ENCODE assay signal across 10 cellular contexts in the genomic region with DNA sequence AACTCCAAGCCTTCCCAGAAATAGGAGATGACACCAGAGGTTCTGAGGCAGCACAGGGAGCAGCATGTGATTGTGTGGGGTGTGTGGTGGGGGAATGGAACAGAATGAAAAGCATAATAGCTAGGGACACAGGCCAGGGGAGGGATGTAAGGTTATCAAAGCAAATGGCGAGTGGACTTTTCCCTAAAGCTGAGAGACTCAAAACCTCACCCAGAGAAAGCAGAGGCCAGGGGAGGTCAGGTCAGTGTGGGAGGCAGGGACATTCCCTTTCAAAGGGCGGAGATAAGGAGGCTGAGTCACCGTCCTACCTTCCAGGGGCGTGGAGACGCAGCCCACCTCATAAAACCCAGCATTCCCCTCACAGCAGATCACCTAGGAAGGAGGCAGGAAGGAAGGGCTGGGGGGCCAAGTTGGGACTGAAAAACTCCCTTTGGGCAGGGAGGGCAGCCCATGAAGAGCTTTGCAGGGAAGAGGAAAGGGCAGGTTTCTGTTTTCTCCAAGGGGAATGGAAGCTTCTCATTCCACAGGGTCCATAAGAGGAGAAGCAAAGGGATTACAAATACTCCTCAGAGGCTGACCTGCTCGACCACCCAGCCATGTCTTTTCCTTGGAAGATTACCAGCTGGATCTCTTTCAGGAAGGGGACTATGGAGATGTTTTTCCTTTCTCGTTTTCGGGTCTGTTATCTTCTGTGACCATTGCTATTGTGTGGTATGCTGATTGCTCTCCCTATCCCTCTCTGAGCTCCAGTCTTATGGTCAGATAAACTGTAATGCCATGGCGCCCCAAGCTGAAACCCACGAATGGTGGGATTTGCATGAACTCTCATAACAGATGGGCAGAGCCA. TPM values are rescaled to one million over a fixed set of nuclear protein-coding genes. Genes with fewer than 3 reads are reported as not detected.
A peak's percentile ranks its signal among the peaks of the same experiment; 100 is the strongest.
DNase-seq lines count a peak whose midpoint lies in the region; ATAC-seq and TF ChIP-seq lines count a peak whose summit lies in the region.
"Had no signal": no experiment of that assay in that cellular context is flagged by ENCODE, and none has a peak within 500 bp of the region (broad histone marks: within the 10 kb centered on the region; RNA-seq: fewer than 3 reads in every experiment).

No MANE protein-coding gene starts in this region.

- no peak overlapping the region for H3K4me3 ChIP-seq in left ventricle myocardium inferior

- H3K27me3 ChIP-seq in left ventricle myocardium inferior (ENCODE audit: low read depth): no peaks in the 10 kb centered on the region

- no peaks in the 10 kb centered on the region for H3K9me3 Mint-ChIP-seq in type B pancreatic cell
- no peaks in the 10 kb centered on the region for H3K9me3 Mint-ChIP-seq in natural killer cell treated with Interleukin-12 subunit alpha and Interleukin-12 subunit beta and Interleukin-15 and Interleukin-18, amount 100 ng/mL, for 72 hours
- H3K9me3 Mint-ChIP-seq: activated B cell treated with CpG ODN at 0.5 μM for 24 hours had no signal

- TF ChIP-seq CTCF in left ventricle myocardium inferior (IDR thresholded peaks at IDR 0.05; ENCODE audit: borderline replicate concordance) (no peak), type B pancreatic cell (conservative IDR thresholded peaks at IDR 0.05) (no peak)

- H3K27ac Mint-ChIP-seq in type B pancreatic cell: peak overlapping the region; percentile 90
- peak overlapping the region in 1 of 2 donors; percentile 57 for H3K27ac Mint-ChIP-seq in natural killer cell treated with Interleukin-12 subunit alpha and Interleukin-12 subunit beta and Interleukin-15 and Interleukin-18, amount 100 ng/mL, for 72 hours
- H3K27ac Mint-ChIP-seq: activated B cell treated with CpG ODN at 0.5 μM for 24 hours had no signal

- intact Hi-C loops in left cardiac atrium (cut with DNase I): no loop called here
- intact Hi-C loops in left ventricle myocardium inferior (cut with micrococcal nuclease): no loop called here

- H3K4me1 ChIP-seq in left ventricle myocardium inferior: no peaks in the 10 kb centered on the region

- H3K36me3 Mint-ChIP-seq in type B pancreatic cell: peaks cover 13% of the 10 kb centered on the region
- H3K36me3 Mint-ChIP-seq in natural killer cell treated with Interleukin-12 subunit alpha and Interleukin-12 subunit beta and Interleukin-15 and Interleukin-18, amount 100 ng/mL, for 72 hours: peaks cover 5% of the 10 kb centered on the region

- H3K4me1 Mint-ChIP-seq in type B pancreatic cell (ENCODE audit: unreplicated experiment): no peaks in the 10 kb centered on the region
- H3K4me1 Mint-ChIP-seq in natural killer cell treated with Interleukin-12 subunit alpha and Interleukin-12 subunit beta and Interleukin-15 and Interleukin-18, amount 100 ng/mL, for 72 hours (ENCODE audit: low read depth in 2 of 2): peaks cover 0 to 6% of the 10 kb centered on the region in 2 donors

- peaks cover 97% of the 10 kb centered on the region for H3K36me3 ChIP-seq in left ventricle myocardium inferior

- peak; percentile 50 to 83 for ATAC-seq in left cardiac atrium
- ATAC-seq in natural killer cell treated with Interleukin-12 subunit alpha and Interleukin-12 subunit beta and Interleukin-15 and Interleukin-18, amount 100 ng/mL, for 72 hours: no peak

- DNase-seq in left cardiac atrium (no peak), left ventricle myocardium inferior (no peak), kidney tubule cell (ENCODE audit: low spot score) (peak; percentile 16), type B pancreatic cell (ENCODE audit: extremely low spot score, unreplicated experiment) (no peak), NCI-H774 (lab: John Stamatoyannopoulos, UW) (no peak)
- DNase-seq in natural killer cell treated with Interleukin-12 subunit alpha and Interleukin-12 subunit beta and Interleukin-15 and Interleukin-18, amount 100 ng/mL, for 72 hours (ENCODE audit: low spot score): no peak
- DNase-seq: activated B cell treated with CpG ODN at 0.5 μM for 24 hours, anterior cingulate cortex, NCI-H2029, retina had no signal

- H3K4me3 Mint-ChIP-seq in type B pancreatic cell: peak overlapping the region; percentile 31
- no peak overlapping the region for H3K4me3 Mint-ChIP-seq in natural killer cell treated with Interleukin-12 subunit alpha and Interleukin-12 subunit beta and Interleukin-15 and Interleukin-18, amount 100 ng/mL, for 72 hours
- H3K4me3 Mint-ChIP-seq: activated B cell treated with CpG ODN at 0.5 μM for 24 hours had no signal

- no peaks in the 10 kb centered on the region for H3K9me3 ChIP-seq in left ventricle myocardium inferior (replicated peaks)

- no peak overlapping the region for H3K27ac ChIP-seq in left ventricle myocardium inferior (replicated peaks)

- no peaks in the 10 kb centered on the region for H3K27me3 Mint-ChIP-seq in type B pancreatic cell
- no peaks in the 10 kb centered on the region for H3K27me3 Mint-ChIP-seq in natural killer cell treated with Interleukin-12 subunit alpha and Interleukin-12 subunit beta and Interleukin-15 and Interleukin-18, amount 100 ng/mL, for 72 hours
- H3K27me3 Mint-ChIP-seq: activated B cell treated with CpG ODN at 0.5 μM for 24 hours had no signal

RNA-seq across cellular contexts. Expression of a gene that starts 9.6 kb away (rescaled TPM):
- 1 to 10 TPM; 2.2 to 2.5 TPM for total RNA-seq in left cardiac atrium
- total RNA-seq in left ventricle myocardium inferior: 1.5 TPM
- 2.0 and 2.3 TPM in 2 replicates for total RNA-seq in type B pancreatic cell (ENCODE audit: low replicate concordance)
- total RNA-seq in natural killer cell treated with Interleukin-12 subunit alpha and Interleukin-12 subunit beta and Interleukin-15 and Interleukin-18, amount 100 ng/mL, for 72 hours: 1 to 10 TPM; 5.4 to 8.8 TPM

RNA-seq across cellular contexts. Expression of a gene that starts 12.7 kb away (rescaled TPM):
- total RNA-seq in left cardiac atrium: 10 to 100 TPM; 33.5 to 36.3 TPM
- 29.6 TPM for total RNA-seq in left ventricle myocardium inferior
- 80.9 and 91.3 TPM in 2 replicates for total RNA-seq in type B pancreatic cell (ENCODE audit: low replicate concordance)
- 10 to 100 TPM; 60.6 to 77.5 TPM for total RNA-seq in natural killer cell treated with Interleukin-12 subunit alpha and Interleukin-12 subunit beta and Interleukin-15 and Interleukin-18, amount 100 ng/mL, for 72 hours

RNA-seq across cellular contexts. Expression of a gene that starts 16.2 kb away (rescaled TPM):
- not detected for total RNA-seq in left cardiac atrium
- not detected for total RNA-seq in left ventricle myocardium inferior
- not detected in 2 replicates for total RNA-seq in type B pancreatic cell (ENCODE audit: low replicate concordance)
- not detected for total RNA-seq in natural killer cell treated with Interleukin-12 subunit alpha and Interleukin-12 subunit beta and Interleukin-15 and Interleukin-18, amount 100 ng/mL, for 72 hours
- total RNA-seq: activated B cell treated with CpG ODN at 0.5 μM for 24 hours had no signal

RNA-seq across cellular contexts. Expression of a gene that starts 20.7 kb away (rescaled TPM):
- total RNA-seq in left cardiac atrium (1 to 10 TPM; 3.2 to 8.8 TPM), left ventricle myocardium inferior (4.4 TPM), type B pancreatic cell (ENCODE audit: low replicate concordance) (13.9 and 22.0 TPM in 2 replicates)
- 10 to 100 TPM; 24.0 to 37.9 TPM for total RNA-seq in natural killer cell treated with Interleukin-12 subunit alpha and Interleukin-12 subunit beta and Interleukin-15 and Interleukin-18, amount 100 ng/mL, for 72 hours

RNA-seq across cellular contexts. Expression of a gene that starts 24.6 kb away (rescaled TPM):
- total RNA-seq in left cardiac atrium (100 to 1,000 TPM in 1 of 2 donors, 10 to 100 TPM in 1; 84.8 to 116 TPM), left ventricle myocardium inferior (105 TPM), type B pancreatic cell (ENCODE audit: low replicate concordance) (142 and 175 TPM in 2 replicates)
- 100 to 1,000 TPM; 205 to 247 TPM for total RNA-seq in natural killer cell treated with Interleukin-12 subunit alpha and Interleukin-12 subunit beta and Interleukin-15 and Interleukin-18, amount 100 ng/mL, for 72 hours

Comparison
In these comparisons a context has a peak if more than half of its experiments do, and no peak if none do; other contexts are left out.
1. ATAC-seq: peak in left cardiac atrium (2 of 2); none in natural killer cell treated with Interleukin-12 subunit alpha and Interleukin-12 subunit beta and Interleukin-15 and Interleukin-18, amount 100 ng/mL, for 72 hours (0 of 2).